Comparison of ENCODE assay signal across 25 cellular contexts in the genomic region with DNA sequence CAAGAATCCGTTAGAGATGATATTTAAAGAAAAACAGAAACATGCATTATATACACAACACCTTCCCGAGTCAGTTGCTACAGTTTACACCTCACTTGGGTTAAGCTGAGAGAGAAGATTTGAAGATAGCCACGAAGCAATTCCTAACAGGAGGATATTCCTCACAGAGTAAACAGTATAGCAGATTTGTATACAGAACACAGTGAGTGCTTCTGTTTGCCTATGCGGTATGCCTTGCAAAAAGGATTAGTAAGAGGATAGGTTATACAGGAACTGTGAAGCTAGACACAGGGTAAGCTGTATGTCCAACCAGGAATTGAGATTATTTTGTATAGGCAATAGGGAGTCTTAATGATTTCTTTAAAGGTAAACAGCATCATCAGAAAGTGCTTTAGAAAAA.
DNase-seq lines count a peak whose midpoint lies in the region; ATAC-seq and TF ChIP-seq lines count a peak whose summit lies in the region.
"Had no signal": no experiment of that assay in that cellular context is flagged by ENCODE, and none has a peak within 500 bp of the region (broad histone marks: within the 10 kb centered on the region; RNA-seq: fewer than 3 reads in every experiment).

No MANE protein-coding gene starts in this region.

- H4K91ac ChIP-seq in mesenchymal stem cell (ENCODE audit: low read length): no peak overlapping the region

- H3K27me3 ChIP-seq in mesenchymal stem cell (ENCODE audit: control insufficient read depth in 1 of 2, insufficient read depth in 1 of 2, low read length in 2 of 2): no peaks in the 10 kb centered on the region
- H3K27me3 ChIP-seq: BLaER1 treated with 17β-estradiol and CSF1 and Interleukin-3, amounts not matched to agents 10 nM and 100 nM; breast epithelium; gastroesophageal sphincter; pancreas; suprapubic skin; upper lobe of right lung had no signal

- H3K36me3 ChIP-seq in mesenchymal stem cell (ENCODE audit: control insufficient read depth in 1 of 2, insufficient read depth in 2 of 2, low read depth in 1 of 2, low read length in 2 of 2): no peaks in the 10 kb centered on the region
- H3K36me3 ChIP-seq: BLaER1 treated with 17β-estradiol and CSF1 and Interleukin-3, amounts not matched to agents 10 nM and 100 nM; breast epithelium; gastroesophageal sphincter; pancreas; suprapubic skin; upper lobe of right lung had no signal

- H3K18ac ChIP-seq in mesenchymal stem cell (ENCODE audit: low read depth in 1 of 2, low read length in 2 of 2): no peak overlapping the region

- H4K8ac ChIP-seq in mesenchymal stem cell (ENCODE audit: low read length): no peak overlapping the region

- no peak overlapping the region for H3K4me2 ChIP-seq in mesenchymal stem cell (ENCODE audit: low read length, poor library complexity, severe bottlenecking)
- H3K4me2 ChIP-seq: BLaER1 treated with 17β-estradiol and CSF1 and Interleukin-3, amounts not matched to agents 10 nM and 100 nM had no signal

- H2AK5ac ChIP-seq in mesenchymal stem cell (ENCODE audit: low read length, severe bottlenecking): no peak overlapping the region

- H2BK15ac ChIP-seq in mesenchymal stem cell (ENCODE audit: low read depth, poor library complexity, severe bottlenecking): no peak overlapping the region

- peaks cover 2% of the 10 kb centered on the region for H3K4me1 ChIP-seq in mesenchymal stem cell (ENCODE audit: control insufficient read depth, insufficient read depth, low read depth, low read length)
- H3K4me1 ChIP-seq: BLaER1 treated with 17β-estradiol and CSF1 and Interleukin-3, amounts not matched to agents 10 nM and 100 nM; breast epithelium; gastroesophageal sphincter; pancreas; suprapubic skin; upper lobe of right lung had no signal

- H2BK12ac ChIP-seq in mesenchymal stem cell (ENCODE audit: low read length in 2 of 2): no peak overlapping the region

- intact Hi-C loops in Right ventricle myocardium superior (cut with DNase I): no loop called here

- peak; percentile 73 for ATAC-seq in SK-N-SH treated with all-trans-retinoic acid at 6 μM for 48 hours
- no peak for ATAC-seq in Right ventricle myocardium superior (ENCODE audit: poor library complexity)
- ATAC-seq in GM21390 (IDR thresholded peaks at IDR 0.05; ENCODE audit: unreplicated experiment): no peak
- ATAC-seq: activated naive CD4-positive, alpha-beta T cell treated with anti-CD3 and anti-CD28 coated beads, Interleukin-2, amount 50 U/mL, for 72 hours; gastroesophageal sphincter; Panc1; pancreas; upper lobe of right lung had no signal

- H3K4me3 ChIP-seq in mesenchymal stem cell (ENCODE audit: insufficient read depth in 1 of 2, low read depth in 1 of 2, low read length in 2 of 2): no peak overlapping the region
- H3K4me3 ChIP-seq: BLaER1 treated with 17β-estradiol and CSF1 and Interleukin-3, amounts not matched to agents 10 nM and 100 nM; breast epithelium; gastroesophageal sphincter; pancreas; suprapubic skin; upper lobe of right lung had no signal

- peaks cover 28% of the 10 kb centered on the region for H3K79me1 ChIP-seq in mesenchymal stem cell (replicated peaks; ENCODE audit: low read length, poor library complexity, severe bottlenecking)

- H3K4ac ChIP-seq in mesenchymal stem cell (ENCODE audit: low read depth in 1 of 2, low read length in 2 of 2): no peak overlapping the region

- H2AFZ ChIP-seq in mesenchymal stem cell (ENCODE audit: low read depth, low read length): no peak overlapping the region

- WGBS in mesenchymal stem cell: 10% methylated on average over 2 of the region's 4 CpGs

- H3K9ac ChIP-seq in mesenchymal stem cell (ENCODE audit: low read length): no peak overlapping the region
- H3K9ac ChIP-seq: BLaER1 treated with 17β-estradiol and CSF1 and Interleukin-3, amounts not matched to agents 10 nM and 100 nM had no signal

- H3K27ac ChIP-seq in mesenchymal stem cell (ENCODE audit: low read length, poor library complexity, severe bottlenecking): no peak overlapping the region
- H3K27ac ChIP-seq: BLaER1 treated with 17β-estradiol and CSF1 and Interleukin-3, amounts not matched to agents 10 nM and 100 nM; breast epithelium; gastroesophageal sphincter; pancreas; suprapubic skin; upper lobe of right lung had no signal

- no peaks in the 10 kb centered on the region for H3K9me3 ChIP-seq in mesenchymal stem cell (ENCODE audit: control insufficient read depth, low read length)
- H3K9me3 ChIP-seq: BLaER1 treated with 17β-estradiol and CSF1 and Interleukin-3, amounts not matched to agents 10 nM and 100 nM; breast epithelium; gastroesophageal sphincter; pancreas; suprapubic skin; upper lobe of right lung had no signal

- H2BK5ac ChIP-seq in mesenchymal stem cell (ENCODE audit: low read depth, low read length, poor library complexity, severe bottlenecking): no peak overlapping the region

- DNase-seq in DMS53 (lab: John Stamatoyannopoulos, UW): peak; percentile 64
- peak; percentile 17 for DNase-seq in H4 (ENCODE audit: low spot score)
- DNase-seq in mesenchymal stem cell: peak; percentile 74
- DNase-seq in Right ventricle myocardium superior: no peak
- DNase-seq in DMS 273 treated with DMSO at 0.1 percent for 48 hours (lab: John Stamatoyannopoulos, UW): no peak
- DNase-seq: activated CD4-positive, alpha-beta T cell treated with anti-CD3 and anti-CD28 coated beads, Interleukin-2, amount 10 ng/mL, durations not matched to agents 24 days and 14 days; activated effector memory CD4-positive, alpha-beta T cell treated with Interleukin-2 at 50 U/mL for 16 hours; activated T-cell treated with anti-CD3 and anti-CD28 coated beads, Interleukin-2, amount 50 U/mL, for 1 hour; amygdala; COR-L47; effector CD4-positive, alpha-beta T cell; mammary epithelial cell; pancreas; SHP77 treated with DMSO at 0.1 percent for 48 hours; stimulated activated naive CD4-positive, alpha-beta T cell; T-helper 9 cell; upper lobe of right lung had no signal

- H3K23ac ChIP-seq in mesenchymal stem cell (ENCODE audit: low read length in 2 of 2): no peak overlapping the region

- no peak overlapping the region for H3K14ac ChIP-seq in mesenchymal stem cell (ENCODE audit: low read length in 2 of 2)

- no peak overlapping the region for H2BK120ac ChIP-seq in mesenchymal stem cell (ENCODE audit: low read depth, low read length)

TF ChIP-seq in SK-N-SH treated with all-trans-retinoic acid at 6 μM for 48 hours, 23 proteins besides CTCF, POLR2A, EP300 and RAD21:
- TF ChIP-seq SNAI2 (CRISPR knock-in tag; IDR thresholded peaks at IDR 0.05): no peak
- no peak for TF ChIP-seq PPARA (CRISPR knock-in tag; IDR thresholded peaks at IDR 0.05; ENCODE audit: borderline replicate concordance)

Comparison
In these comparisons a context has a peak if more than half of its experiments do, and no peak if none do; other contexts are left out.
1. DNase-seq: peak in DMS53 (single experiment), H4 (single experiment) and mesenchymal stem cell (single experiment); none in Right ventricle myocardium superior (single experiment) and DMS 273 treated with DMSO at 0.1 percent for 48 hours (single experiment).